ENCODE assay signal across 8 cellular contexts in genomic region chr20:50286174-50286511, GRCh38.
A peak's percentile ranks its signal among the peaks of the same experiment; 100 is the strongest.
DNase-seq lines count a peak whose midpoint lies in the region; ATAC-seq and TF ChIP-seq lines count a peak whose summit lies in the region.

No MANE protein-coding gene starts in this region.

- H3K9me3 ChIP-seq in prostate gland, result no peaks in the 10 kb centered on the region

- peaks cover 17% of the 10 kb centered on the region for H3K4me1 Mint-ChIP-seq in central memory CD8-positive, alpha-beta T cell

- H3K36me3 ChIP-seq in prostate gland, result no peaks in the 10 kb centered on the region

- H3K27ac ChIP-seq in prostate gland, result peak overlapping the region; percentile 71 to 84

- H3K9me3 Mint-ChIP-seq in central memory CD8-positive, alpha-beta T cell, result no peaks in the 10 kb centered on the region

- DNase-seq in GM10248 (ENCODE audit: extremely low spot score) (peak; percentile 42), prostate gland (ENCODE audit: low spot score) (no peak), COLO668 (lab: John Stamatoyannopoulos, UW; ENCODE audit: unreplicated experiment) (no peak)
- no peak for DNase-seq in central memory CD8-positive, alpha-beta T cell (ENCODE audit: low spot score in 2 of 2)
- no peak for DNase-seq in effector CD8-positive, alpha-beta T cell (lab: John Stamatoyannopoulos, UW)

- TF ChIP-seq CTCF in GM10248 (IDR thresholded peaks at IDR 0.05; ENCODE audit: control extremely low read depth, extremely low read depth, low read depth, missing control alignments), result no peak
- no peak for TF ChIP-seq CTCF in prostate gland (IDR thresholded peaks at IDR 0.05)

- CTCF ChIA-PET in GM10248 (lab: Yijun Ruan, JAX), result interaction anchor here (0.8 kb wide), 1 partner anchor 106 kb away, joined by 3 read pairs; no protein-coding TSS in a partner anchor

- ATAC-seq in HG02885 (IDR thresholded peaks at IDR 0.05; ENCODE audit: poor library complexity, unreplicated experiment) (peak; percentile 26), HG03108 (IDR thresholded peaks at IDR 0.05; ENCODE audit: unreplicated experiment) (no peak), HG03039 (IDR thresholded peaks at IDR 0.05; ENCODE audit: unreplicated experiment) (no peak)
- no peak for ATAC-seq in central memory CD8-positive, alpha-beta T cell (replicated peaks; ENCODE audit: extremely low read depth, poor library complexity, severe bottlenecking)

- TF ChIP-seq POLR2A in prostate gland (IDR thresholded peaks at IDR 0.05), result no peak

- H3K36me3 Mint-ChIP-seq in central memory CD8-positive, alpha-beta T cell (ENCODE audit: insufficient read depth), result no peaks in the 10 kb centered on the region

- peak overlapping the region; percentile 2 for H3K27ac Mint-ChIP-seq in central memory CD8-positive, alpha-beta T cell (ENCODE audit: low read depth)

- H3K4me1 ChIP-seq in prostate gland (replicated peaks), result no peaks in the 10 kb centered on the region

- intact Hi-C loops in prostate gland (cut with DNase I), result loop anchor here (5.0 kb wide), 1 partner anchor 94 kb away; the partner anchor contains the start of gene CEBPB

- H3K4me3 ChIP-seq in prostate gland, result no peak overlapping the region

- no peaks in the 10 kb centered on the region for H3K27me3 ChIP-seq in prostate gland (replicated peaks; ENCODE audit: insufficient read depth)

- POLR2A ChIA-PET in GM10248 (lab: Yijun Ruan, JAX), result no interaction called here

- no peak overlapping the region for H3K4me3 Mint-ChIP-seq in central memory CD8-positive, alpha-beta T cell

- 69% methylated on average over 9 of the region's 9 CpGs for whole genome bisulfite sequencing in prostate gland

- peaks cover 36% of the 10 kb centered on the region for H3K27me3 Mint-ChIP-seq in central memory CD8-positive, alpha-beta T cell
